8 cellular contexts compared by ENCODE assay signal in genomic region chr7:105352018-105352612, GRCh38. TPM values are rescaled to one million over a fixed set of nuclear protein-coding genes. Genes with fewer than 3 reads are reported as not detected.
A peak's percentile ranks its signal among the peaks of the same experiment; 100 is the strongest.
DNase-seq lines count a peak whose midpoint lies in the region; ATAC-seq and TF ChIP-seq lines count a peak whose summit lies in the region.

No MANE protein-coding gene starts in this region.

- H3K9me3 ChIP-seq in DND-41 (ENCODE audit: insufficient read depth, low read length, severe bottlenecking) (no peaks in the 10 kb centered on the region), Loucy (ENCODE audit: insufficient read depth, low read depth, low read length) (no peaks in the 10 kb centered on the region), stomach smooth muscle (ENCODE audit: control insufficient read depth in 2 of 2, low read length in 2 of 2) (no peaks in the 10 kb centered on the region)
- H3K9me3 ChIP-seq in effector memory CD4-positive, alpha-beta T cell (ENCODE audit: control insufficient read depth, low read length): no peaks in the 10 kb centered on the region

- H3F3A ChIP-seq in Loucy (ENCODE audit: low read depth): no peaks in the 10 kb centered on the region

- H3K27me3 Mint-ChIP-seq in naive thymus-derived CD8-positive, alpha-beta T cell: no peaks in the 10 kb centered on the region

- H2AFZ ChIP-seq in DND-41 (ENCODE audit: low read depth, low read length): no peak overlapping the region
- no peak overlapping the region for H2AFZ ChIP-seq in Loucy (ENCODE audit: low read length)

- H3K4me2 ChIP-seq in DND-41 (ENCODE audit: insufficient read depth, low read length): peak overlapping the region; percentile 50
- peak overlapping the region; percentile 76 for H3K4me2 ChIP-seq in Loucy (ENCODE audit: low read depth, low read length, poor library complexity, severe bottlenecking)

- H3K27me3 ChIP-seq in DND-41 (ENCODE audit: insufficient read depth, low read length, poor library complexity) (no peaks in the 10 kb centered on the region), Loucy (ENCODE audit: insufficient read depth, low read length, poor library complexity, severe bottlenecking) (no peaks in the 10 kb centered on the region), stomach smooth muscle (ENCODE audit: control insufficient read depth in 1 of 2, insufficient read depth in 2 of 2, low read length in 2 of 2) (no peaks in the 10 kb centered on the region)
- H3K27me3 ChIP-seq in effector memory CD4-positive, alpha-beta T cell (replicated peaks; ENCODE audit: control insufficient read depth, insufficient read depth, low read length, poor library complexity, severe bottlenecking): no peaks in the 10 kb centered on the region

- DNase-seq in DND-41 (peak; percentile 85), NCI-H524 treated with DMSO at 0.1 percent for 48 hours (lab: John Stamatoyannopoulos, UW) (no peak)
- peak; percentile 16 to 59 for DNase-seq in activated CD4-positive, alpha-beta T cell treated with anti-CD3 and anti-CD28 coated beads, Interleukin-2, amount 50 U/mL, for 24 hours (ENCODE audit: low read depth in 1 of 2, low spot score in 1 of 2)
- DNase-seq in effector memory CD4-positive, alpha-beta T cell: peak; percentile 2 to 47 (median 40)
- DNase-seq in naive thymus-derived CD8-positive, alpha-beta T cell: peak in 9 of 10 donors; percentile 42 to 85 (median 66)

- H3K27ac Mint-ChIP-seq in naive thymus-derived CD8-positive, alpha-beta T cell: peak overlapping the region; percentile 86 to 98 (median 93)

- no peaks in the 10 kb centered on the region for H3K36me3 Mint-ChIP-seq in naive thymus-derived CD8-positive, alpha-beta T cell

- H3K79me2 ChIP-seq in DND-41 (ENCODE audit: insufficient read depth, low read length) (peaks cover 97% of the 10 kb centered on the region), Loucy (ENCODE audit: insufficient read depth, low read length) (peaks cover 88% of the 10 kb centered on the region)

- POLR2A ChIA-PET in naive thymus-derived CD8-positive, alpha-beta T cell (lab: Charles Lee): interaction anchor here (0.7 to 3.4 kb wide), 9 partner anchors 10 to 663 kb away, joined by 3 to 21 read pairs (median 4); partner anchors contain the start of genes KMT2E, RINT1 and SRPK2

- peaks cover 78% of the 10 kb centered on the region for H3K4me1 ChIP-seq in DND-41 (ENCODE audit: insufficient read depth, low read length)
- H3K4me1 ChIP-seq in Loucy (ENCODE audit: insufficient read depth, low read length, poor library complexity, severe bottlenecking): peaks cover 55% of the 10 kb centered on the region
- peaks cover 53% of the 10 kb centered on the region for H3K4me1 ChIP-seq in effector memory CD4-positive, alpha-beta T cell (ENCODE audit: control insufficient read depth, insufficient read depth, low read length, poor library complexity, severe bottlenecking)
- peaks cover 24% of the 10 kb centered on the region for H3K4me1 ChIP-seq in stomach smooth muscle (ENCODE audit: control insufficient read depth, insufficient read depth, low read length)

- peak; percentile 98 for ATAC-seq in DND-41 (ENCODE audit: insufficient read depth, low read depth)
- peak; percentile 89 for ATAC-seq in GM21723 (IDR thresholded peaks at IDR 0.05; ENCODE audit: unreplicated experiment)
- peak; percentile 96 to 99 for ATAC-seq in naive thymus-derived CD8-positive, alpha-beta T cell

- H3K9ac ChIP-seq in DND-41 (ENCODE audit: low read depth, low read length) (peak overlapping the region; percentile 25), Loucy (ENCODE audit: low read depth, low read length, poor library complexity, severe bottlenecking) (peak overlapping the region; percentile 58), stomach smooth muscle (ENCODE audit: low read length in 2 of 2) (peak overlapping the region in 1 of 2 donors; percentile 16)

- no peak for TF ChIP-seq CTCF in DND-41 (IDR thresholded peaks at IDR 0.05; ENCODE audit: borderline replicate concordance, extremely low read depth, low read length, poor library complexity, severe bottlenecking)
- no peak for TF ChIP-seq CTCF in Loucy (conservative IDR thresholded peaks at IDR 0.05; ENCODE audit: low read length)

- H3K36me3 ChIP-seq in DND-41 (ENCODE audit: insufficient read depth, low read length) (no peaks in the 10 kb centered on the region), Loucy (ENCODE audit: insufficient read depth, low read length) (no peaks in the 10 kb centered on the region), stomach smooth muscle (ENCODE audit: control insufficient read depth in 2 of 2, insufficient read depth in 2 of 2, low read length in 2 of 2) (no peaks in the 10 kb centered on the region)
- no peaks in the 10 kb centered on the region for H3K36me3 ChIP-seq in effector memory CD4-positive, alpha-beta T cell (ENCODE audit: control insufficient read depth, insufficient read depth, low read length)

- H3K27ac ChIP-seq in DND-41 (ENCODE audit: low read length): peak overlapping the region; percentile 82
- peak overlapping the region; percentile 41 for H3K27ac ChIP-seq in effector memory CD4-positive, alpha-beta T cell (ENCODE audit: insufficient read depth, low read length, poor library complexity, severe bottlenecking)
- H3K27ac ChIP-seq in stomach smooth muscle (ENCODE audit: low read length): no peak overlapping the region

- peaks cover 36 to 91% (median 62%) of the 10 kb centered on the region in 4 donors for H3K4me1 Mint-ChIP-seq in naive thymus-derived CD8-positive, alpha-beta T cell

- H3K9me2 ChIP-seq in Loucy (replicated peaks; ENCODE audit: low read depth, low read length): no peaks in the 10 kb centered on the region

- H4K20me1 ChIP-seq in DND-41 (ENCODE audit: insufficient read depth, low read length): peaks cover 26% of the 10 kb centered on the region; the same call in 1 of the 2 replicates
- H4K20me1 ChIP-seq in Loucy (ENCODE audit: insufficient read depth, low read length, poor library complexity, severe bottlenecking): peaks cover 6% of the 10 kb centered on the region

- H3K4me3 Mint-ChIP-seq in naive thymus-derived CD8-positive, alpha-beta T cell: peak overlapping the region; percentile 57 to 86 (median 78)

- H3K9me3 Mint-ChIP-seq in naive thymus-derived CD8-positive, alpha-beta T cell: no peaks in the 10 kb centered on the region

- H3K4me3 ChIP-seq in DND-41 (ENCODE audit: low read depth in 1 of 2, low read length in 2 of 2): no peak overlapping the region
- peak overlapping the region; percentile 52 for H3K4me3 ChIP-seq in Loucy (ENCODE audit: low read length, poor library complexity, severe bottlenecking)
- H3K4me3 ChIP-seq in effector memory CD4-positive, alpha-beta T cell (ENCODE audit: insufficient read depth, low read depth, low read length, poor library complexity, severe bottlenecking): no peak overlapping the region
- H3K4me3 ChIP-seq in stomach smooth muscle (ENCODE audit: low read length in 2 of 2): peak overlapping the region; percentile 22 to 46

RNA-seq across cellular contexts. Expression of gene SRPK2, which starts 36.6 kb away (rescaled TPM):
- 10 to 100 TPM; 39.2 to 40.4 TPM for total RNA-seq in naive thymus-derived CD8-positive, alpha-beta T cell
- 10 to 100 TPM; 39.5 to 47.1 (median 41.4) TPM for polyA plus RNA-seq in naive thymus-derived CD8-positive, alpha-beta T cell

Comparison
In these comparisons a context has a peak if more than half of its experiments do, and no peak if none do; other contexts are left out.
1. H3K4me3 ChIP-seq: peak in Loucy (single experiment) and stomach smooth muscle (2 of 2); none in DND-41 (0 of 2) and effector memory CD4-positive, alpha-beta T cell (single experiment).
2. Peak in every context shown above with its lines, with median percentiles within 50 percentile points of each other: ATAC-seq.